ENCODE assay signal across 9 cellular contexts in the genomic region with DNA sequence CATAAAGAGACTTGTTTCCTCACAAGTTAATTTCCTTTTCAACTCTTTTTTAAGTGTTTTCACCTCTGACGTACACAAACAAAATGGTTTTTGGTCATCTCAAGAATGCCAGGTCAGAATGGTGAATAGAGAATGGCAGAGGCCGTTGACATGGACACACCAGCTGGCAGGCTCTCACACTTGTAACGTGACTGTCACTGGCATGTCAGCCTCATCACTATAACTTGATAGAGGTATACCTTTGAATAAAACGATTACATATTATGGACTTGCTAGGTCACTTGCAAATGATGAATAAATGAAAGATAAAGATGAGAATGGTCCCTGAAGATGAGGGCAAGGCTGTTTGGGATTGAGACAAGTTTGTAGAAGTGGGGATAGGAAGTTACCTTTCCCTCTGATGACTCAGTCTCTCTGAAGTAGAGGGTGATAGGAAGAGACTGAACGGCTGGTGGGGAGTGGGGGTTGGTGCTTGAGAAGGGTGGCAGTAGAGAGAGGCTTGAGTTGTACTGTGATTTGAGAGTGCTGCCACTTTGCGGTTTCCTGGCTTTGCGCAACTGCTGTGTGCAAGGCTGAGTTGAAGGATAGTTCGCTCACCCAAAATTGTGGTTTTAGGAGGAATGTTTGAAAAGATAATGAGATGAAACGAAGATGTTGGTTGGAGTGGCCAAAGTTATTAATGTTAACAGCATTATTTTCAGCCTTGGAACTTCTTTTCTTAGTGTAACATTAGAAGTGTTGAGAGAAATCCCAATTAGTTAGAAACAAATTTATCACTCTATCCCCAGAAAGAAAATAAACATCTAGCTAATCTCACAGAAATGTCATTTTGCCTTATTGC. TPM values are rescaled to one million over a fixed set of nuclear protein-coding genes. Genes with fewer than 3 reads are reported as not detected.
DNase-seq lines count a peak whose midpoint lies in the region; ATAC-seq and TF ChIP-seq lines count a peak whose summit lies in the region.
"Had no signal": no experiment of that assay in that cellular context is flagged by ENCODE, and none has a peak within 500 bp of the region (broad histone marks: within the 10 kb centered on the region; RNA-seq: fewer than 3 reads in every experiment).

No MANE protein-coding gene starts in this region.

- no peak for TF ChIP-seq CTCF in CD8-positive, alpha-beta T cell (IDR thresholded peaks at IDR 0.05)
- TF ChIP-seq CTCF in natural killer cell (IDR thresholded peaks at IDR 0.05) (no peak), glutamatergic neuron (IDR thresholded peaks at IDR 0.05; ENCODE audit: partially characterized antibody, unreplicated experiment) (no peak)

- peaks cover 68% of the 10 kb centered on the region for H3K36me3 Mint-ChIP-seq in CD8-positive, alpha-beta T cell
- H3K36me3 Mint-ChIP-seq in activated T-cell treated with anti-CD3 and anti-CD28 coated beads, Interleukin-2, amount 50 U/mL, for 72 hours (ENCODE audit: insufficient read depth in 2 of 2): peaks cover 4 to 23% of the 10 kb centered on the region in 2 donors
- H3K36me3 Mint-ChIP-seq in natural killer cell (peaks cover 8% of the 10 kb centered on the region), glutamatergic neuron (ENCODE audit: unreplicated experiment) (no peaks in the 10 kb centered on the region)

- ATAC-seq in CD8-positive, alpha-beta T cell: peak; percentile 91
- ATAC-seq in activated T-cell treated with anti-CD3 and anti-CD28 coated beads, Interleukin-2, amount 50 U/mL, for 72 hours (replicated peaks in 1 of 2): peak; percentile 90 to 96
- peak; percentile 85 to 95 (median 90) for ATAC-seq in natural killer cell
- no peak for ATAC-seq in HG03571 (IDR thresholded peaks at IDR 0.05; ENCODE audit: unreplicated experiment)
- no peak for ATAC-seq in GM21381 (IDR thresholded peaks at IDR 0.05; ENCODE audit: unreplicated experiment)

- H3K4me1 Mint-ChIP-seq in CD8-positive, alpha-beta T cell (ENCODE audit: low read depth): peaks cover 47% of the 10 kb centered on the region
- H3K4me1 Mint-ChIP-seq in activated T-cell treated with anti-CD3 and anti-CD28 coated beads, Interleukin-2, amount 50 U/mL, for 72 hours (ENCODE audit: low read depth): peaks cover 28% of the 10 kb centered on the region
- H3K4me1 Mint-ChIP-seq in natural killer cell (peaks cover 44 to 46% of the 10 kb centered on the region in 2 donors), glutamatergic neuron (ENCODE audit: low read depth, unreplicated experiment) (peaks cover 15% of the 10 kb centered on the region)

- peak overlapping the region; percentile 55 for H3K27ac Mint-ChIP-seq in CD8-positive, alpha-beta T cell
- H3K27ac Mint-ChIP-seq in activated T-cell treated with anti-CD3 and anti-CD28 coated beads, Interleukin-2, amount 50 U/mL, for 72 hours: no peak overlapping the region
- peak overlapping the region; percentile 52 to 61 for H3K27ac Mint-ChIP-seq in natural killer cell
- no peak overlapping the region for H3K27ac Mint-ChIP-seq in glutamatergic neuron (ENCODE audit: unreplicated experiment)
- H3K27ac Mint-ChIP-seq: brain had no signal

- intact Hi-C loops in CD8-positive, alpha-beta T cell (cut with DNase I, micrococcal nuclease): no loop called here
- intact Hi-C loops in natural killer cell (cut with micrococcal nuclease): no loop called here

- no peaks in the 10 kb centered on the region for H3K9me3 ChIP-seq in CD8-positive, alpha-beta T cell (ENCODE audit: low read length)

- H3K27me3 Mint-ChIP-seq in CD8-positive, alpha-beta T cell (ENCODE audit: low read depth): no peaks in the 10 kb centered on the region
- H3K27me3 Mint-ChIP-seq in activated T-cell treated with anti-CD3 and anti-CD28 coated beads, Interleukin-2, amount 50 U/mL, for 72 hours (ENCODE audit: low read depth): no peaks in the 10 kb centered on the region
- no peaks in the 10 kb centered on the region for H3K27me3 Mint-ChIP-seq in natural killer cell (ENCODE audit: low read depth in 2 of 2)
- peaks cover 2% of the 10 kb centered on the region for H3K27me3 Mint-ChIP-seq in glutamatergic neuron (ENCODE audit: unreplicated experiment)
- H3K27me3 Mint-ChIP-seq: brain had no signal

- no peaks in the 10 kb centered on the region for H3K36me3 ChIP-seq in CD8-positive, alpha-beta T cell (ENCODE audit: insufficient read depth, low read length)

- no peak overlapping the region for H3K27ac ChIP-seq in CD8-positive, alpha-beta T cell (ENCODE audit: low read depth, low read length)

- CTCF ChIA-PET in CD8-positive, alpha-beta T cell (lab: Charles Lee): interaction anchor here (0.9 to 4.3 kb wide), 6 partner anchors 10 to 112 kb away, joined by 4 to 18 read pairs (median 12); no protein-coding TSS in a partner anchor

- H3K9me3 Mint-ChIP-seq in CD8-positive, alpha-beta T cell: no peaks in the 10 kb centered on the region
- H3K9me3 Mint-ChIP-seq in activated T-cell treated with anti-CD3 and anti-CD28 coated beads, Interleukin-2, amount 50 U/mL, for 72 hours: no peaks in the 10 kb centered on the region
- H3K9me3 Mint-ChIP-seq in natural killer cell (no peaks in the 10 kb centered on the region), glutamatergic neuron (ENCODE audit: unreplicated experiment) (peaks cover 8% of the 10 kb centered on the region)
- H3K9me3 Mint-ChIP-seq: brain had no signal

- POLR2A ChIA-PET in CD8-positive, alpha-beta T cell (lab: Charles Lee): interaction anchor here (2.3 kb wide), 1 partner anchor 30 kb away, joined by 5 read pairs; the partner anchor contains the start of gene TBPL1

- peak in 6 of 7 experiments; percentile 35 to 64 (median 58) for DNase-seq in CD8-positive, alpha-beta T cell
- DNase-seq in NOMO-1 treated with DMSO at 0.1 percent for 48 hours (lab: John Stamatoyannopoulos, UW; ENCODE audit: unreplicated experiment) (peak; percentile 95), natural killer cell (no peak), RKO (ENCODE audit: low spot score) (no peak), glutamatergic neuron (no peak)
- DNase-seq in activated T-cell treated with anti-CD3 and anti-CD28 coated beads, Interleukin-2, amount 50 U/mL, for 72 hours: peak; percentile 42 to 49

- H3K4me3 Mint-ChIP-seq in CD8-positive, alpha-beta T cell: peak overlapping the region; percentile 23
- H3K4me3 Mint-ChIP-seq in activated T-cell treated with anti-CD3 and anti-CD28 coated beads, Interleukin-2, amount 50 U/mL, for 72 hours: peak overlapping the region in 1 of 2 donors; percentile 33
- H3K4me3 Mint-ChIP-seq in natural killer cell (peak overlapping the region; percentile 35), glutamatergic neuron (ENCODE audit: unreplicated experiment) (no peak overlapping the region)
- H3K4me3 Mint-ChIP-seq: brain had no signal

- H3K27me3 ChIP-seq in CD8-positive, alpha-beta T cell (ENCODE audit: insufficient read depth, low read length): no peaks in the 10 kb centered on the region

- H3K4me1 ChIP-seq in CD8-positive, alpha-beta T cell (ENCODE audit: insufficient read depth, low read length): peaks cover 24% of the 10 kb centered on the region

- no peak overlapping the region for H3K4me3 ChIP-seq in CD8-positive, alpha-beta T cell (ENCODE audit: low read depth, low read length)

RNA-seq across cellular contexts. Expression of gene TBPL1, which starts 30.3 kb away (rescaled TPM):
- total RNA-seq in CD8-positive, alpha-beta T cell: 10 to 100 TPM; 47.8 to 48.7 TPM
- 10 to 100 TPM; 32.9 to 34.7 TPM for total RNA-seq in activated T-cell treated with anti-CD3 and anti-CD28 coated beads, Interleukin-2, amount 50 U/mL, for 72 hours
- total RNA-seq in natural killer cell: 10 to 100 TPM; 54.8 to 71.0 (median 59.9) TPM
- total RNA-seq in glutamatergic neuron (ENCODE audit: unreplicated experiment): 156 TPM

Comparison
In these comparisons a context has a peak if more than half of its experiments do, and no peak if none do; other contexts are left out.
1. ATAC-seq: peak in CD8-positive, alpha-beta T cell (single experiment), activated T-cell treated with anti-CD3 and anti-CD28 coated beads, Interleukin-2, amount 50 U/mL, for 72 hours (2 of 2) and natural killer cell (3 of 3); none in HG03571 (single experiment) and GM21381 (single experiment).
2. DNase-seq: peak in CD8-positive, alpha-beta T cell (6 of 7), NOMO-1 treated with DMSO at 0.1 percent for 48 hours (single experiment) and activated T-cell treated with anti-CD3 and anti-CD28 coated beads, Interleukin-2, amount 50 U/mL, for 72 hours (2 of 2); none in natural killer cell (single experiment), RKO (single experiment) and glutamatergic neuron (single experiment).
3. H3K27ac Mint-ChIP-seq: peak in CD8-positive, alpha-beta T cell (single experiment) and natural killer cell (2 of 2); none in activated T-cell treated with anti-CD3 and anti-CD28 coated beads, Interleukin-2, amount 50 U/mL, for 72 hours (single experiment) and glutamatergic neuron (single experiment).